16 cellular contexts compared by ENCODE assay signal in genomic region chrX:48826135-48826875, GRCh38. TPM values are rescaled to one million over a fixed set of nuclear protein-coding genes. Genes with fewer than 3 reads are reported as not detected.
A peak's percentile ranks its signal among the peaks of the same experiment; 100 is the strongest.
DNase-seq lines count a peak whose midpoint lies in the region; ATAC-seq and TF ChIP-seq lines count a peak whose summit lies in the region.
"Had no signal": no experiment of that assay in that cellular context is flagged by ENCODE, and none has a peak within 500 bp of the region (broad histone marks: within the 10 kb centered on the region; RNA-seq: fewer than 3 reads in every experiment).

Gene ERAS, plus strand, starts transcription at chrX:48826513. Its CDS starts 2,611 bp downstream, at chrX:48829124.

- TF ChIP-seq CTCF in activated CD8-positive, alpha-beta T cell treated with anti-CD3 and anti-CD28 coated beads for 36 hours (IDR thresholded peaks at IDR 0.05), result no peak

- no peaks in the 10 kb centered on the region for H3K9me3 Mint-ChIP-seq in activated CD8-positive, alpha-beta T cell treated with anti-CD3 and anti-CD28 coated beads for 36 hours
- H3K9me3 Mint-ChIP-seq: T-helper 1 cell treated with Interleukin-12 subunit alpha and Interleukin-12 subunit beta and Interleukin-4 antibody, amounts not matched to agents 30 μg/mL and 1 μg/mL, for 36 hours had no signal

- H3K27me3 Mint-ChIP-seq in activated CD8-positive, alpha-beta T cell treated with anti-CD3 and anti-CD28 coated beads for 36 hours, result peaks cover 23% of the 10 kb centered on the region

- no peak within 1 kb of the TSS for H3K27ac Mint-ChIP-seq in activated CD8-positive, alpha-beta T cell treated with anti-CD3 and anti-CD28 coated beads for 36 hours
- H3K27ac Mint-ChIP-seq: progenitor cell of endocrine pancreas; T-helper 1 cell treated with Interleukin-12 subunit alpha and Interleukin-12 subunit beta and Interleukin-4 antibody, amounts not matched to agents 30 μg/mL and 1 μg/mL, for 36 hours had no signal

- intact Hi-C loops in activated CD8-positive, alpha-beta T cell treated with anti-CD3 and anti-CD28 coated beads for 36 hours (cut with micrococcal nuclease), result no loop called here

- DNase-seq in stimulated activated CD4-positive, alpha-beta T cell treated with anti-CD3 and anti-CD28 coated beads, Interleukin-15, amount 100 ng/mL, for 24 hours, result peak; percentile 26
- DNase-seq in stimulated activated CD4-positive, alpha-beta T cell treated with anti-CD3 and anti-CD28 coated beads, Interleukin-1b, Interleukin-23, amount 100 ng/mL, for 48 hours, result no peak
- peak; percentile 21 for DNase-seq in activated CD8-positive, alpha-beta T cell treated with anti-CD3 and anti-CD28 coated beads for 36 hours
- DNase-seq in NCI-H748 (lab: John Stamatoyannopoulos, UW; ENCODE audit: unreplicated experiment), result no peak
- DNase-seq in NCI-H2171 treated with DMSO at 0.1 percent for 48 hours (lab: John Stamatoyannopoulos, UW), result no peak
- DNase-seq: dorsolateral prefrontal cortex, NCI-H1048, NCI-H510A treated with DMSO at 0.1 percent for 48 hours had no signal

- peaks cover 15% of the 10 kb centered on the region for H3K36me3 ChIP-seq in iPS-15b (ENCODE audit: control insufficient read depth, insufficient read depth, low read length)

- POLR2A ChIA-PET in activated CD8-positive, alpha-beta T cell treated with anti-CD3 and anti-CD28 coated beads for 36 hours (lab: Charles Lee), result interaction anchor here (0.6 kb wide), 1 partner anchor 153 kb away, joined by 3 read pairs; no protein-coding TSS in a partner anchor

- peak within 1 kb of the TSS; percentile 52 for H3K4me3 Mint-ChIP-seq in activated CD8-positive, alpha-beta T cell treated with anti-CD3 and anti-CD28 coated beads for 36 hours
- H3K4me3 Mint-ChIP-seq: T-helper 1 cell treated with Interleukin-12 subunit alpha and Interleukin-12 subunit beta and Interleukin-4 antibody, amounts not matched to agents 30 μg/mL and 1 μg/mL, for 36 hours had no signal

- peak; percentile 42 for ATAC-seq in activated CD8-positive, alpha-beta T cell treated with anti-CD3 and anti-CD28 coated beads for 36 hours
- ATAC-seq in HG03139 (IDR thresholded peaks at IDR 0.05; ENCODE audit: unreplicated experiment) (no peak), GM21528 (IDR thresholded peaks at IDR 0.05; ENCODE audit: low FRiP score, unreplicated experiment) (no peak)

- CTCF ChIA-PET in activated CD8-positive, alpha-beta T cell treated with anti-CD3 and anti-CD28 coated beads for 36 hours (lab: Charles Lee), result no interaction called here

- H3K27me3 ChIP-seq in iPS-15b (ENCODE audit: control insufficient read depth, insufficient read depth, low read length), result peaks cover 27% of the 10 kb centered on the region

- peaks cover 6% of the 10 kb centered on the region for H3K4me1 Mint-ChIP-seq in activated CD8-positive, alpha-beta T cell treated with anti-CD3 and anti-CD28 coated beads for 36 hours (ENCODE audit: low read depth)

- no peak within 1 kb of the TSS for H3K9ac ChIP-seq in iPS-15b (ENCODE audit: low read depth, low read length)

- H3K36me3 Mint-ChIP-seq in activated CD8-positive, alpha-beta T cell treated with anti-CD3 and anti-CD28 coated beads for 36 hours (ENCODE audit: low read depth), result peaks cover 23% of the 10 kb centered on the region

- peak within 1 kb of the TSS; percentile 42 for H3K4me3 ChIP-seq in iPS-15b (ENCODE audit: low read depth, low read length)
- H3K4me3 ChIP-seq: dorsolateral prefrontal cortex had no signal

- peaks cover 5% of the 10 kb centered on the region for H3K9me3 ChIP-seq in iPS-15b (ENCODE audit: control insufficient read depth, insufficient read depth, low read length)

- H3K4me1 ChIP-seq in iPS-15b (ENCODE audit: control insufficient read depth, insufficient read depth, low read length), result peaks cover 2% of the 10 kb centered on the region

RNA-seq across cellular contexts. Expression of gene ERAS, which starts in this region (rescaled TPM):
- total RNA-seq in activated CD8-positive, alpha-beta T cell treated with anti-CD3 and anti-CD28 coated beads for 36 hours, result not detected
- total RNA-seq: Daoy, HT-29, mononuclear cell had no signal

Comparison
In these comparisons a context has a peak if more than half of its experiments do, and no peak if none do; other contexts are left out.
1. Peak in DNase-seq and ATAC-seq in activated CD8-positive, alpha-beta T cell treated with anti-CD3 and anti-CD28 coated beads for 36 hours; RNA of the gene not detected or under 1 TPM.